8 cellular contexts compared by ENCODE assay signal in genomic region chr18:48922203-48922800, GRCh38. TPM values are rescaled to one million over a fixed set of nuclear protein-coding genes. Genes with fewer than 3 reads are reported as not detected.
A peak's percentile ranks its signal among the peaks of the same experiment; 100 is the strongest.
DNase-seq lines count a peak whose midpoint lies in the region; ATAC-seq, FAIRE-seq and TF ChIP-seq lines count a peak whose summit lies in the region.

No MANE protein-coding gene starts in this region.

- H3K9ac ChIP-seq in endothelial cell of umbilical vein (replicated peaks; ENCODE audit: extremely low read depth, insufficient read depth, low read length), result peak overlapping the region; percentile 17

- DNase-seq in AG09309 (ENCODE audit: low read depth), result no peak
- DNase-seq in Peyer's patch, result peak in 1 of 3 donors; percentile 25
- DNase-seq in endothelial cell of umbilical vein (ENCODE audit: low read depth, low spot score), result no peak
- DNase-seq in nephron progenitor cell, result no peak
- DNase-seq in iPS-NIHi7 (ENCODE audit: extremely low spot score), result no peak
- DNase-seq in GF-D8 (lab: John Stamatoyannopoulos, UW), result no peak
- no peak for DNase-seq in OCI-LY7 (ENCODE audit: low spot score)

- CTCF ChIA-PET in endothelial cell of umbilical vein (lab: Charles Lee), result interaction anchor here (0.7 kb wide), 1 partner anchor 30 kb away, joined by 3 read pairs; no protein-coding TSS in a partner anchor
- CTCF ChIA-PET in OCI-LY7 (lab: Charles Lee; ENCODE audit: unreplicated experiment), result no interaction called here

- H3K4me3 ChIP-seq in AG09309 (ENCODE audit: control insufficient read depth, low read depth, low read length) (peak overlapping the region; percentile 19), Peyer's patch (peak overlapping the region; percentile 6 to 46 (median 25)), endothelial cell of umbilical vein (replicated peaks in 1 of 3; ENCODE audit: insufficient read depth in 1 of 3, low read depth in 1 of 3, low read length in 3 of 3) (no peak overlapping the region), OCI-LY7 (ENCODE audit: low read depth, low read length, poor library complexity, severe bottlenecking) (no peak overlapping the region)

- H3K4me3 Mint-ChIP-seq in nephron progenitor cell, result peak overlapping the region; percentile 38

- dilution Hi-C loops in endothelial cell of umbilical vein (cut with MboI; ENCODE audit: extremely low pct_ligation_motif_present, low sequenced_read_pairs), result no loop called here

- BruUV-seq in endothelial cell of umbilical vein (replicated peaks; lab: Mats Ljungman, UMichigan) (no TSS peak), OCI-LY7 (replicated peaks; lab: Mats Ljungman, UMichigan) (no TSS peak)

- no peak for TF ChIP-seq CTCF in AG09309 (IDR thresholded peaks at IDR 0.05; ENCODE audit: control insufficient read depth, insufficient read depth, low read depth, low read length, missing control alignments)
- no peak for TF ChIP-seq CTCF in Peyer's patch (IDR thresholded peaks at IDR 0.05)
- TF ChIP-seq CTCF in endothelial cell of umbilical vein (IDR thresholded peaks at IDR 0.05; ENCODE audit: extremely low read depth in 1 of 2, insufficient read depth in 1 of 2, low read depth in 1 of 2, low read length in 2 of 2), result no peak
- no peak for TF ChIP-seq CTCF in nephron progenitor cell (IDR thresholded peaks at IDR 0.05)
- TF ChIP-seq CTCF in OCI-LY7 (conservative IDR thresholded peaks at IDR 0.05; ENCODE audit: low read length), result no peak

- peak overlapping the region; percentile 54 for H3K27ac Mint-ChIP-seq in nephron progenitor cell

- peaks cover 27 to 59% (median 36%) of the 10 kb centered on the region in 4 donors for H3K4me1 ChIP-seq in Peyer's patch
- H3K4me1 ChIP-seq in endothelial cell of umbilical vein (ENCODE audit: control insufficient read depth, extremely low read depth, insufficient read depth, low read length), result peaks cover 33% of the 10 kb centered on the region
- H3K4me1 ChIP-seq in OCI-LY7 (ENCODE audit: insufficient read depth, low read length, poor library complexity, severe bottlenecking), result peaks cover 77% of the 10 kb centered on the region

- H3K79me2 ChIP-seq in endothelial cell of umbilical vein (ENCODE audit: control insufficient read depth, insufficient read depth, low read length) (peaks cover 11% of the 10 kb centered on the region), OCI-LY7 (ENCODE audit: insufficient read depth, low read depth, low read length) (peaks cover 34% of the 10 kb centered on the region; the same call in 1 of the 2 replicates)

- peak overlapping the region; percentile 70 for H2AFZ ChIP-seq in endothelial cell of umbilical vein (ENCODE audit: low read depth, low read length)
- H2AFZ ChIP-seq in OCI-LY7 (ENCODE audit: low read length), result no peak overlapping the region

- H3K9me2 ChIP-seq in OCI-LY7 (ENCODE audit: insufficient read depth, low read length), result no peaks in the 10 kb centered on the region

- no peak for FAIRE-seq in endothelial cell of umbilical vein (lab: Jason Lieb, UNC)

- H3K36me3 ChIP-seq in Peyer's patch, result peaks cover 0 to 31% (median 0%) of the 10 kb centered on the region in 3 donors
- H3K36me3 ChIP-seq in endothelial cell of umbilical vein (ENCODE audit: control insufficient read depth in 2 of 2, extremely low read depth in 1 of 2, insufficient read depth in 2 of 2, low read length in 2 of 2), result peaks cover 0 to 9% of the 10 kb centered on the region in 2 experiments
- H3K36me3 ChIP-seq in OCI-LY7 (ENCODE audit: insufficient read depth, low read length), result peaks cover 29% of the 10 kb centered on the region; the same call in 1 of the 2 replicates

- H3K36me3 Mint-ChIP-seq in nephron progenitor cell (ENCODE audit: low read depth), result peaks cover 28% of the 10 kb centered on the region

- H3K4me2 ChIP-seq in endothelial cell of umbilical vein (ENCODE audit: insufficient read depth, low read length), result peak overlapping the region; percentile 37
- H3K4me2 ChIP-seq in OCI-LY7 (ENCODE audit: low read length), result no peak overlapping the region

- no peaks in the 10 kb centered on the region for H3K9me1 ChIP-seq in endothelial cell of umbilical vein (replicated peaks; ENCODE audit: control insufficient read depth, extremely low read depth, insufficient read depth, low read length)

- ATAC-seq in HG02798 (IDR thresholded peaks at IDR 0.05; ENCODE audit: poor library complexity, unreplicated experiment), result no peak

- peaks cover 88% of the 10 kb centered on the region for H3K4me1 Mint-ChIP-seq in nephron progenitor cell

- H3K9me3 ChIP-seq in Peyer's patch (no peaks in the 10 kb centered on the region), endothelial cell of umbilical vein (replicated peaks; ENCODE audit: control insufficient read depth, insufficient read depth, low read length) (no peaks in the 10 kb centered on the region), OCI-LY7 (ENCODE audit: low read length) (no peaks in the 10 kb centered on the region)

- TF ChIP-seq POLR2A in Peyer's patch (IDR thresholded peaks at IDR 0.05) (no peak), endothelial cell of umbilical vein (IDR thresholded peaks at IDR 0.05; ENCODE audit: low read depth, low read length) (peak; percentile 5)

- no peaks in the 10 kb centered on the region for H4K20me1 ChIP-seq in endothelial cell of umbilical vein (replicated peaks; ENCODE audit: control insufficient read depth, extremely low read depth, insufficient read depth, low read length)
- H4K20me1 ChIP-seq in OCI-LY7 (ENCODE audit: insufficient read depth, low read length), result no peaks in the 10 kb centered on the region

- no peaks in the 10 kb centered on the region for H3K27me3 ChIP-seq in Peyer's patch
- H3K27me3 ChIP-seq in endothelial cell of umbilical vein (ENCODE audit: control insufficient read depth in 2 of 2, insufficient read depth in 2 of 2, low read length in 2 of 2), result no peaks in the 10 kb centered on the region

- no peaks in the 10 kb centered on the region for H3K9me3 Mint-ChIP-seq in nephron progenitor cell

- POLR2A ChIA-PET in endothelial cell of umbilical vein (lab: Charles Lee) (interaction anchor here (1.0 kb wide), 1 partner anchor 166 kb away, joined by 3 read pairs; no protein-coding TSS in a partner anchor), OCI-LY7 (lab: Charles Lee) (no interaction called here)

- intact Hi-C loops in endothelial cell of umbilical vein (cut with micrococcal nuclease) (loop anchor here (2.0 kb wide), 1 partner anchor 74 kb away; no protein-coding TSS in a partner anchor), OCI-LY7 (cut with micrococcal nuclease; ENCODE audit: unreplicated experiment) (no loop called here)

- no peaks in the 10 kb centered on the region for H3K27me3 Mint-ChIP-seq in nephron progenitor cell (ENCODE audit: low read depth, poor library complexity)

- H3K27ac ChIP-seq in Peyer's patch, result peak overlapping the region in 3 of 4 donors; percentile 66 to 81 (median 78)
- peak overlapping the region; percentile 68 for H3K27ac ChIP-seq in endothelial cell of umbilical vein (ENCODE audit: insufficient read depth, low read depth, low read length)
- no peak overlapping the region for H3K27ac ChIP-seq in OCI-LY7 (ENCODE audit: low read depth, low read length, poor library complexity, severe bottlenecking)

TF ChIP-seq in endothelial cell of umbilical vein, 7 proteins besides CTCF, POLR2A, EP300 and RAD21:
- TF ChIP-seq MYC (IDR thresholded peaks at IDR 0.05; ENCODE audit: low read depth, low read length) (no peak), EZH2 (IDR thresholded peaks at IDR 0.05; ENCODE audit: borderline replicate concordance, low read depth, low read length, severe bottlenecking) (no peak), JUN (IDR thresholded peaks at IDR 0.05; ENCODE audit: borderline replicate concordance, insufficient read depth, insufficient read length, low read depth) (no peak), GATA2 (IDR thresholded peaks at IDR 0.05; ENCODE audit: insufficient read depth, insufficient read length, low read depth, low read length) (no peak), FOS (IDR thresholded peaks at IDR 0.05; ENCODE audit: borderline replicate concordance, insufficient read depth, low read length) (no peak), POLR2AphosphoS5 (IDR thresholded peaks at IDR 0.05; ENCODE audit: insufficient read depth, low read depth, low read length) (no peak)
- TF ChIP-seq, protein P1, sequence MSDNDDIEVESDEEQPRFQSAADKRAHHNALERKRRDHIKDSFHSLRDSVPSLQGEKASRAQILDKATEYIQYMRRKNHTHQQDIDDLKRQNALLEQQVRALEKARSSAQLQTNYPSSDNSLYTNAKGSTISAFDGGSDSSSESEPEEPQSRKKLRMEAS (IDR thresholded peaks at IDR 0.05; ENCODE audit: insufficient read depth, insufficient read length), result no peak

RNA-seq across cellular contexts. Expression of gene SMAD7, which starts 28.5 kb away (rescaled TPM):
- total RNA-seq in Peyer's patch, result 100 to 1,000 TPM in 1 of 4 donors, 10 to 100 TPM in 3; 42.9 to 100 (median 68.7) TPM
- 3.6 and 4.6 TPM in 2 replicates for total RNA-seq in endothelial cell of umbilical vein
- 8.0 and 10.2 TPM in 2 replicates for polyA plus RNA-seq in endothelial cell of umbilical vein
- polyA plus RNA-seq in endothelial cell of umbilical vein (2011; cell fraction: cytosol; rRNA removed), result 4.5 TPM in 2 replicates
- polyA plus RNA-seq in endothelial cell of umbilical vein (2011; cell fraction: nucleus; rRNA removed), result 5.0 and 9.0 TPM in 2 replicates
- polyA plus RNA-seq in endothelial cell of umbilical vein (2012), result 1.9 and 3.2 TPM in 2 replicates
- 12.6 and 15.2 TPM in 2 replicates for polyA minus RNA-seq in endothelial cell of umbilical vein
- 20.6 TPM for polyA minus RNA-seq in endothelial cell of umbilical vein (2011; cell fraction: cytosol; rRNA and poly(A)+ RNA removed)
- 8.1 and 15.0 TPM in 2 replicates for polyA minus RNA-seq in endothelial cell of umbilical vein (2011; cell fraction: nucleus; rRNA and poly(A)+ RNA removed)
- 13.5 and 15.1 TPM in 2 replicates for total RNA-seq in OCI-LY7 (2014; rRNA removed; shearing (Covaris generic))
- 2.9 and 3.2 TPM in 2 replicates for total RNA-seq in OCI-LY7 (2022)

Comparison
In these comparisons a context has a peak if more than half of its experiments do, and no peak if none do; other contexts are left out.
1. H3K4me3 ChIP-seq: peak in AG09309 (single experiment) and Peyer's patch (4 of 4); none in endothelial cell of umbilical vein (0 of 3) and OCI-LY7 (single experiment).